1 cellular context compared by ENCODE assay signal in genomic region chr15:41950127-41950483, GRCh38.
TF ChIP-seq lines count a peak whose summit lies in the region.

No MANE protein-coding gene starts in this region.

TF ChIP-seq in IMR-90, 13 proteins besides CTCF, POLR2A, EP300 and RAD21:
- TF ChIP-seq BHLHE40 (IDR thresholded peaks at IDR 0.05; ENCODE audit: low read depth, low read length) (no peak), MAZ (IDR thresholded peaks at IDR 0.05; ENCODE audit: borderline replicate concordance, low read depth, low read length) (no peak), NFE2L2 (IDR thresholded peaks at IDR 0.05; ENCODE audit: low read depth, low read length) (no peak), RFX5 (IDR thresholded peaks at IDR 0.05; ENCODE audit: low read depth, low read length) (no peak), MAFK (IDR thresholded peaks at IDR 0.05; ENCODE audit: low read depth, low read length) (no peak), RCOR1 (IDR thresholded peaks at IDR 0.05; ENCODE audit: insufficient replicate concordance, low read length) (no peak), FOS (IDR thresholded peaks at IDR 0.05; ENCODE audit: low read depth, low read length) (no peak), ELK1 (IDR thresholded peaks at IDR 0.05; ENCODE audit: borderline replicate concordance, low read depth, low read length) (no peak), MXI1 (IDR thresholded peaks at IDR 0.05; ENCODE audit: borderline replicate concordance, low read depth, low read length) (no peak), SMC3 (IDR thresholded peaks at IDR 0.05; ENCODE audit: low read depth, low read length) (no peak), CEBPB (IDR thresholded peaks at IDR 0.05; ENCODE audit: low read depth, low read length) (no peak), CHD1 (IDR thresholded peaks at IDR 0.05; ENCODE audit: low read depth, low read length) (no peak), USF2 (IDR thresholded peaks at IDR 0.05; ENCODE audit: low read depth, low read length) (no peak)
